ENCODE assay signal across 13 cellular contexts in the genomic region with DNA sequence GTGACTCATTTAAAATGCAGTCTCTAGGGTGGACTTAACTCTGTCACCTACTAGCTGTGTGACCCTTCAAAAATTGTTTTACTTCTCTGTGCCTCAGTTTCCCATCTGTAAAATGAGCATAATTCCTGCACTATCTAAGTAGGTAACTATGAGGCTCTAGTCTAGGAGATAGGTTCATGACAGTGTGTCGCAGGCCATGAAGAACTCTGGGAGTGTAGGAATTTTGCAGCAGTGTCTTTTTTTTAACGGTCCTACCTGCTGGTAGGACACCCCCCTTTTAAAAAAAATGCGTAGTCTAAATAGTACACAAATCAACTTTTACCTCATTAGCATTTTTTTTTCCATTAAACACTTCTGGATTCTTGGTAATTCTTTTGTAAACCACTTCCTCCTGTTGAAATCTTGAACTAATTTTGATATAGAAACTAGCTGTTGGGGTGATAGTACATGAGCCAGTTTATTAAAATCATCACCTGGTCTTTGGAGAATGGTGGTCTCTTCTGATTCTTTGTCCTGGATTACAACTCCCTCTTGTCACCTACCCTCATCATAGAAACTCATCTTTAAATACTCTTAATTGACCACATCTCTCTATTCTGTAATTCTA.
DNase-seq lines count a peak whose midpoint lies in the region; ATAC-seq and TF ChIP-seq lines count a peak whose summit lies in the region.
"Had no signal": no experiment of that assay in that cellular context is flagged by ENCODE, and none has a peak within 500 bp of the region (broad histone marks: within the 10 kb centered on the region; RNA-seq: fewer than 3 reads in every experiment).

No MANE protein-coding gene starts in this region.

- no peaks in the 10 kb centered on the region for H3F3A ChIP-seq in MM.1S (ENCODE audit: insufficient read depth, low read length)

- H3K79me2 ChIP-seq in MM.1S (ENCODE audit: low read length) = no peaks in the 10 kb centered on the region

- no peak overlapping the region for H2AFZ ChIP-seq in MM.1S (ENCODE audit: low read length)

- no peaks in the 10 kb centered on the region for H3K36me3 ChIP-seq in HUES48 (ENCODE audit: control insufficient read depth, insufficient read depth, low read length)
- H3K36me3 ChIP-seq in heart left ventricle = no peaks in the 10 kb centered on the region
- H3K36me3 ChIP-seq in MM.1S (replicated peaks; ENCODE audit: insufficient read depth, low read length) = no peaks in the 10 kb centered on the region
- no peaks in the 10 kb centered on the region for H3K36me3 ChIP-seq in colonic mucosa
- H3K36me3 ChIP-seq: prostate gland had no signal

- H3K27ac Mint-ChIP-seq in activated B cell treated with CpG ODN at 0.5 μM for 24 hours = peak overlapping the region; percentile 93
- peak overlapping the region; percentile 87 to 89 for H3K27ac Mint-ChIP-seq in natural killer cell

- H3K27me3 ChIP-seq in HUES48 (ENCODE audit: control insufficient read depth, insufficient read depth, low read length) (no peaks in the 10 kb centered on the region), heart left ventricle (no peaks in the 10 kb centered on the region), MM.1S (replicated peaks; ENCODE audit: insufficient read depth, low read length) (no peaks in the 10 kb centered on the region), colonic mucosa (no peaks in the 10 kb centered on the region)

- TF ChIP-seq CTCF in activated B cell treated with CpG ODN at 0.5 μM for 24 hours (IDR thresholded peaks at IDR 0.05) (no peak), natural killer cell (IDR thresholded peaks at IDR 0.05) (no peak), heart left ventricle (IDR thresholded peaks at IDR 0.05) (no peak), MM.1S (IDR thresholded peaks at IDR 0.05; ENCODE audit: low read length) (no peak), colonic mucosa (IDR thresholded peaks at IDR 0.05) (no peak)

- intact Hi-C loops in activated B cell treated with CpG ODN at 0.5 μM for 24 hours (cut with micrococcal nuclease) (no loop called here), natural killer cell (cut with micrococcal nuclease) (loop anchor here (2.0 to 5.0 kb wide), 2 partner anchors 88 to 149 kb away; no protein-coding TSS in a partner anchor), heart left ventricle (cut with DNase I) (no loop called here), colonic mucosa (cut with DNase I) (no loop called here)

- DNase-seq in CD1c-positive myeloid dendritic cell (ENCODE audit: extremely low spot score) (peak; percentile 61), activated B cell treated with CpG ODN at 0.5 μM for 24 hours (no peak), natural killer cell (no peak), heart left ventricle (no peak), MM.1S (no peak), colonic mucosa (no peak), NK-92 (lab: John Stamatoyannopoulos, UW; ENCODE audit: unreplicated experiment) (no peak)
- DNase-seq: activated CD4-positive, CD25-positive, alpha-beta regulatory T cell treated with anti-CD3 and anti-CD28 coated beads, Interleukin-2, amount 50 U/mL, for 72 hours; NCI-H1417 treated with DMSO at 0.1 percent for 48 hours; NCI-H524; SHP77 had no signal

- no peak overlapping the region for H3K4me2 ChIP-seq in MM.1S (ENCODE audit: low read depth, low read length)

- H3K4me1 Mint-ChIP-seq in activated B cell treated with CpG ODN at 0.5 μM for 24 hours (peaks cover 71% of the 10 kb centered on the region), natural killer cell (peaks cover 68% of the 10 kb centered on the region in 2 donors)

- POLR2A ChIA-PET in activated B cell treated with CpG ODN at 0.5 μM for 24 hours (lab: Charles Lee) = interaction anchor here (1.8 to 2.6 kb wide), 2 partner anchors 25 to 87 kb away, joined by 4 to 23 read pairs; a partner anchor contains a TSS

- H3K9ac ChIP-seq in HUES48 (ENCODE audit: low read depth, low read length) (no peak overlapping the region), MM.1S (ENCODE audit: low read length) (no peak overlapping the region), colonic mucosa (ENCODE audit: low read depth in 2 of 2, low read length in 2 of 2) (no peak overlapping the region)

- no peaks in the 10 kb centered on the region for H3K9me3 ChIP-seq in HUES48 (ENCODE audit: control insufficient read depth, insufficient read depth, low read length)
- no peaks in the 10 kb centered on the region for H3K9me3 ChIP-seq in heart left ventricle
- H3K9me3 ChIP-seq in MM.1S (replicated peaks; ENCODE audit: insufficient read depth, low read length) = no peaks in the 10 kb centered on the region
- no peaks in the 10 kb centered on the region for H3K9me3 ChIP-seq in colonic mucosa
- H3K9me3 ChIP-seq: prostate gland had no signal

- H3K4me3 Mint-ChIP-seq in activated B cell treated with CpG ODN at 0.5 μM for 24 hours (no peak overlapping the region), natural killer cell (peak overlapping the region; percentile 76)

- no peak for TF ChIP-seq POLR2A in heart left ventricle (IDR thresholded peaks at IDR 0.05)

- WGBS in heart left ventricle, 4 donors = 88 to 95% (median 90%) methylated on average over 3 of the region's 3 CpGs

- H3K4me3 ChIP-seq in HUES48 (ENCODE audit: low read depth, low read length) (no peak overlapping the region), heart left ventricle (no peak overlapping the region), MM.1S (ENCODE audit: low read length) (no peak overlapping the region), colonic mucosa (no peak overlapping the region)
- H3K4me3 ChIP-seq: prostate gland had no signal

- no peaks in the 10 kb centered on the region for H3K9me2 ChIP-seq in MM.1S (replicated peaks; ENCODE audit: insufficient read depth, low read length)

- H3K27ac ChIP-seq in HUES48 (ENCODE audit: low read depth, low read length) (peak overlapping the region; percentile 79), heart left ventricle (peak overlapping the region in 1 of 12 donors; percentile 47), MM.1S (ENCODE audit: low read length) (no peak overlapping the region), colonic mucosa (no peak overlapping the region)
- H3K27ac ChIP-seq: prostate gland had no signal

- H3K4me1 ChIP-seq in HUES48 (ENCODE audit: control insufficient read depth, insufficient read depth, low read length) = peaks cover 9% of the 10 kb centered on the region
- peaks cover 0 to 71% (median 35%) of the 10 kb centered on the region in 12 donors for H3K4me1 ChIP-seq in heart left ventricle
- peaks cover 39% of the 10 kb centered on the region for H3K4me1 ChIP-seq in MM.1S (ENCODE audit: low read length)
- peaks cover 4% of the 10 kb centered on the region for H3K4me1 ChIP-seq in colonic mucosa
- H3K4me1 ChIP-seq: prostate gland had no signal

- H3K27me3 Mint-ChIP-seq in activated B cell treated with CpG ODN at 0.5 μM for 24 hours (no peaks in the 10 kb centered on the region), natural killer cell (ENCODE audit: low read depth in 2 of 2) (no peaks in the 10 kb centered on the region)

- CTCF ChIA-PET in activated B cell treated with CpG ODN at 0.5 μM for 24 hours (lab: Charles Lee) = no interaction called here

- no peaks in the 10 kb centered on the region for H4K20me1 ChIP-seq in MM.1S (ENCODE audit: insufficient read depth, low read length)

- ATAC-seq in activated B cell treated with CpG ODN at 0.5 μM for 24 hours (ENCODE audit: low read depth) (no peak), natural killer cell (peak; percentile 55 to 66 (median 58)), heart left ventricle (no peak)

- no peaks in the 10 kb centered on the region for H3K36me3 Mint-ChIP-seq in activated B cell treated with CpG ODN at 0.5 μM for 24 hours (ENCODE audit: low read depth)
- no peaks in the 10 kb centered on the region for H3K36me3 Mint-ChIP-seq in natural killer cell

- H3K9me3 Mint-ChIP-seq in activated B cell treated with CpG ODN at 0.5 μM for 24 hours (no peaks in the 10 kb centered on the region), natural killer cell (no peaks in the 10 kb centered on the region)

Comparison
In these comparisons a context has a peak if more than half of its experiments do, and no peak if none do; other contexts are left out.
1. ATAC-seq: peak in natural killer cell (3 of 3); none in activated B cell treated with CpG ODN at 0.5 μM for 24 hours (single experiment) and heart left ventricle (0 of 4).